Comparison of ENCODE assay signal across 1 cellular context in the genomic region with DNA sequence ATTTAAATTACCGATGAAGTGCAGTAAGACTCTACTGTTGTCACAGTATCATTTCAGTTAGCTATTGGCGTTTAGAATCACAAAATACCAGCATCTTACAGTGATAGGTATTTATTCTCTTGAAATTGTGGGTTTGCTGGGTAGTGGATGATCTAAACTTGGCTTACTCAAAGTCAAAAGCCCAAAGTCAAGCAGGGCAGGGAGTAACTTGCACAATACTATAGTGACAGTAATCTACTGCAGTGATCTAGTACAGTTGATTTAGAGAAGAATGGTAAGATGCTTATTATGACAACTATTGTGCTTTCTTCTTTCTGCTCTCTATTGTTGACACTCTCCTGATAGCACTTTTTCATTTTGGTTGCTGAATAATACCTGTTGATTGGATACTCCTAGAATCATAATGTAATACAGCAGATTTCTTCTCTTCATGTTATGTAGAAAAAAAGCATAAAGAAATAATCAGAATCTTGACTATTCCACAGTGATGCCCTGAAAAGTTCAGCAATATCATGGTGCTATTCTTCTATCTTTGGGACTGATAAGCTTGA.
A peak's percentile ranks its signal among the peaks of the same experiment; 100 is the strongest.
TF ChIP-seq lines count a peak whose summit lies in the region.

No MANE protein-coding gene starts in this region.

TF ChIP-seq in HEK293, 187 proteins besides CTCF, POLR2A, EP300 and RAD21 (continued from another document):
- TF ChIP-seq, protein P1, sequence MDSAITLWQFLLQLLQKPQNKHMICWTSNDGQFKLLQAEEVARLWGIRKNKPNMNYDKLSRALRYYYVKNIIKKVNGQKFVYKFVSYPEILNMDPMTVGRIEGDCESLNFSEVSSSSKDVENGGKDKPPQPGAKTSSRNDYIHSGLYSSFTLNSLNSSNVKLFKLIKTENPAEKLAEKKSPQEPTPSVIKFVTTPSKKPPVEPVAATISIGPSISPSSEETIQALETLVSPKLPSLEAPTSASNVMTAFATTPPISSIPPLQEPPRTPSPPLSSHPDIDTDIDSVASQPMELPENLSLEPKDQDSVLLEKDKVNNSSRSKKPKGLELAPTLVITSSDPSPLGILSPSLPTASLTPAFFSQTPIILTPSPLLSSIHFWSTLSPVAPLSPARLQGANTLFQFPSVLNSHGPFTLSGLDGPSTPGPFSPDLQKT (IDR thresholded peaks at IDR 0.05; ENCODE audit: borderline replicate concordance, low read depth, low read length), result no peak
- TF ChIP-seq PRDM1 (tag by site-specific recombination; IDR thresholded peaks at IDR 0.05), result peak; percentile 66; the same call in 1 of the 2 replicates
- TF ChIP-seq ZNF621 (tag by site-specific recombination; IDR thresholded peaks at IDR 0.05), result no peak
